Comparison of ENCODE assay signal across 19 cellular contexts in the genomic region with DNA sequence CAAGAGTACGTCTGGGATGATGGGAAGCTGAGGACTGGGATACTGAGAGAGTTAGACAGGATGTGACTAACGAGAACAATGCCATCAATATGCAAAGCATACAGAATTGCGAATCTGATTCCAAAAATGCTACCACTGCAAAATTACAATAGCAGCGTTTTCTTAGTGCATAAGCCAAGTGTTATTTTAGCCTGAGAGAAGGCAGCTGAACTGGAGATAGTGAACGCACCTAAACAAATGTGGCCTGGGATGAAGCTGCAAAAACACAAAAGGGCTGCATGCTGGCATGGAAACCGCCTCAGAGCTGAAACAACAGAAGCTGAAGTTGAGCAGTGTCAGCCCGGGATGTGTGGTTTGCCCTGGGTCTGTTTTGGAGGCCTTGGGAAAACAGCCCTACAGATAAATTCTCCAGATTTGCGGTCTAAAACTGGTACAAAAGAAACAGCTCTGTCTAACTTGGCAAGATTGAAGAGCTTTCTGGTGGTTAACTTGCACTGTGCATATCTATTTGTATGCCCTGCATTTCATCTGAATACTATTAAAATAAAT. TPM values are rescaled to one million over a fixed set of nuclear protein-coding genes. Genes with fewer than 3 reads are reported as not detected.
DNase-seq lines count a peak whose midpoint lies in the region; FAIRE-seq and TF ChIP-seq lines count a peak whose summit lies in the region.
"Had no signal": no experiment of that assay in that cellular context is flagged by ENCODE, and none has a peak within 500 bp of the region (broad histone marks: within the 10 kb centered on the region; RNA-seq: fewer than 3 reads in every experiment).

No MANE protein-coding gene starts in this region.

- H3K4me3 Mint-ChIP-seq in HFFc6: peak overlapping the region; percentile 29
- H3K4me3 Mint-ChIP-seq in immature natural killer cell: no peak overlapping the region
- H3K4me3 Mint-ChIP-seq: central memory CD8-positive, alpha-beta T cell; mesothelial cell of epicardium had no signal

- H3K27me3 Mint-ChIP-seq in HFFc6 (ENCODE audit: insufficient read depth): no peaks in the 10 kb centered on the region
- H3K27me3 Mint-ChIP-seq in immature natural killer cell (ENCODE audit: low read depth in 3 of 3): peaks cover 0 to 6% (median 2%) of the 10 kb centered on the region in 3 donors

- no peak for FAIRE-seq in RCC 7860 (lab: Jason Lieb, UNC)
- FAIRE-seq: islet of Langerhans had no signal

- H3K36me3 Mint-ChIP-seq in HFFc6 (ENCODE audit: low read depth): peaks cover 3% of the 10 kb centered on the region; the same call in 1 of the 2 replicates
- H3K36me3 Mint-ChIP-seq in immature natural killer cell: no peaks in the 10 kb centered on the region

- H3K27me3 ChIP-seq in H7 (ENCODE audit: control insufficient read depth, insufficient read depth, low read length): no peaks in the 10 kb centered on the region

- peaks cover 29% of the 10 kb centered on the region for H3K4me1 Mint-ChIP-seq in HFFc6 (ENCODE audit: low read depth)
- no peaks in the 10 kb centered on the region for H3K4me1 Mint-ChIP-seq in immature natural killer cell
- H3K4me1 Mint-ChIP-seq: central memory CD8-positive, alpha-beta T cell had no signal

- no peaks in the 10 kb centered on the region for H3K9me3 Mint-ChIP-seq in HFFc6
- peaks cover 0 to 4% (median 0%) of the 10 kb centered on the region in 6 donors for H3K9me3 Mint-ChIP-seq in immature natural killer cell
- H3K9me3 Mint-ChIP-seq: central memory CD8-positive, alpha-beta T cell; mesothelial cell of epicardium had no signal

- DNase-seq in AG08395 (ENCODE audit: low spot score): peak; percentile 55
- DNase-seq in HFFc6: peak; percentile 33
- peak; percentile 33 for DNase-seq in choroid plexus epithelial cell (ENCODE audit: low read depth)
- peak; percentile 15 for DNase-seq in mucosa of gallbladder (ENCODE audit: low spot score)
- DNase-seq in immature natural killer cell: no peak
- no peak for DNase-seq in iPS-NIHi11 (ENCODE audit: low spot score)
- no peak for DNase-seq in RCC 7860 (ENCODE audit: low spot score)
- DNase-seq in H7: no peak
- DNase-seq: activated CD4-positive, alpha-beta T cell treated with anti-CD3 and anti-CD28 coated beads for 4 hours; activated naive CD4-positive, alpha-beta T cell treated with anti-CD3 and anti-CD28 coated beads, Interleukin-2, amount 50 U/mL, for 16 hours; Calu3; Karpas-422; NCI-H1417; NCI-H446 treated with DMSO at 0.1 percent for 48 hours; SIG-M5; T-helper 9 cell had no signal

- H3K4me3 ChIP-seq in choroid plexus epithelial cell (ENCODE audit: low read depth, low read length): no peak overlapping the region
- no peak overlapping the region for H3K4me3 ChIP-seq in H7 (ENCODE audit: insufficient read depth, low read depth, low read length)

- no peak for TF ChIP-seq CTCF in HFFc6 (IDR thresholded peaks at IDR 0.05)
- no peak for TF ChIP-seq CTCF in choroid plexus epithelial cell (conservative IDR thresholded peaks at IDR 0.05; ENCODE audit: low read depth, low read length)

- H3K27ac Mint-ChIP-seq in HFFc6 (peak overlapping the region; percentile 77), immature natural killer cell (no peak overlapping the region)
- H3K27ac Mint-ChIP-seq: mesothelial cell of epicardium had no signal

- no peaks in the 10 kb centered on the region for H3K36me3 ChIP-seq in H7 (replicated peaks; ENCODE audit: control insufficient read depth, insufficient read depth, low read length)

RNA-seq across cellular contexts. Expression of a gene that starts 45.5 kb away (rescaled TPM):
- 10 to 100 TPM; 16.7 to 29.4 (median 22.4) TPM for total RNA-seq in HFFc6 (2021; fragmentation: NEBNext Ultra II Directional; extraction: Animal tissue kit (Norgen Biotek cat#: 25700))
- 30.1 TPM for total RNA-seq in mucosa of gallbladder
- under 1 TPM in 1 of 3 donors, not detected in 2; 0.10 TPM for polyA plus RNA-seq in immature natural killer cell
- 2.9 and 3.0 TPM in 2 replicates for total RNA-seq in H7 (2014; rRNA removed; shearing (Covaris generic))

Comparison
In these comparisons a context has a peak if more than half of its experiments do, and no peak if none do; other contexts are left out.
1. DNase-seq: peak in AG08395 (single experiment), HFFc6 (single experiment), choroid plexus epithelial cell (single experiment) and mucosa of gallbladder (single experiment); none in immature natural killer cell (0 of 3), iPS-NIHi11 (single experiment), RCC 7860 (single experiment) and H7 (single experiment).